Comparison of ENCODE assay signal across 15 cellular contexts in the genomic region with DNA sequence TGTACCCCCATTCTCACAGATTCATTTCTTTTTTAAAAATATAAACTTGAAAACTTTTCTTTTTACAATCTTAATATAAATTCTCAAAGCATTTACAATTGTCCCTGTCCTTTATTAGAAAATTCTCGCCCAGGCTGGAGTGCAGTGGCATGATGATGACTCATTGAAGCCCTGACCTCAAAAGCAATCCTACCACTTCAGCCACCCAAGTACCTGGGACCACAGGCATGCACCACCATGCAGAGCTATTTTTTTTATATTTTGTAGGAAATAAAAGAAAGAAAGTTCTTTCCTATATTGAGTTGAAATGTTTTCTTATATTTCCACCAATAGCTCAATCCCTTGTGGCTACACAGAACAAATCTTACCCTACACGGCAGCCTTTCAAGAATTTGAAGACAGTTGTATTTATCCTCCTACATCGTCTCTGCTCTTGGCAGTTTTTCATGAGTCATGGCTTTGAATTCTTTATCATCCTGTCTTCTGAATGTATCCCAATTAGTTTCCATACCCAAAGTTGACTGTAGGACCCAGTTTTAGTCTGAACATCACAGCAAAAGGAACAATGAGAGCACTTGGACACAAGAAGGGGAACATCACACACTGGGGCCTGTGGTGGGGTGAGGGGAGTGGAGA. TPM values are rescaled to one million over a fixed set of nuclear protein-coding genes. Genes with fewer than 3 reads are reported as not detected.
DNase-seq lines count a peak whose midpoint lies in the region; ATAC-seq and TF ChIP-seq lines count a peak whose summit lies in the region.
"Had no signal": no experiment of that assay in that cellular context is flagged by ENCODE, and none has a peak within 500 bp of the region (broad histone marks: within the 10 kb centered on the region; RNA-seq: fewer than 3 reads in every experiment).

No MANE protein-coding gene starts in this region.

- H3K36me3 Mint-ChIP-seq in nephron (ENCODE audit: low read depth): no peaks in the 10 kb centered on the region
- H3K36me3 Mint-ChIP-seq: mesothelial cell of epicardium; stimulated activated naive B cell treated with anti-CD40 and anti-IgM and Interleukin-4, amounts not matched to agents 10 μg/mL and 1 μg/mL and 100 μg/mL, for 72 hours had no signal

- intact Hi-C loops in lower leg skin (cut with DNase I; ENCODE audit: low total_unique reads) (no loop called here), transverse colon (cut with DNase I; ENCODE audit: low total_unique reads) (no loop called here)

- no peaks in the 10 kb centered on the region for H3K27me3 Mint-ChIP-seq in nephron (ENCODE audit: low read depth)
- H3K27me3 Mint-ChIP-seq: activated CD8-positive, alpha-beta T cell treated with anti-CD3 and anti-CD28 coated beads for 36 hours; B cell had no signal

- peak; percentile 92 for DNase-seq in DMS53 (lab: John Stamatoyannopoulos, UW)
- DNase-seq in M059J (ENCODE audit: low read depth): peak; percentile 81
- DNase-seq in cardiac fibroblast (ENCODE audit: low read depth in 2 of 2): peak; percentile 29 to 51
- no peak for DNase-seq in lower leg skin (ENCODE audit: low spot score in 2 of 2)
- DNase-seq in transverse colon: no peak
- DNase-seq: activated CD8-positive, alpha-beta T cell treated with anti-CD3 and anti-CD28 coated beads for 36 hours; activated gamma-delta T cell treated with Interleukin-2 at 50 U/mL for 16 hours; NCI-H1092; stimulated activated CD4-positive, alpha-beta T cell treated with anti-CD3 and anti-CD28 coated beads, Interleukin-2, amount 100 ng/mL, for 48 hours; stimulated activated naive B cell treated with anti-CD40 and anti-IgM and Interleukin-4, amounts not matched to agents 10 μg/mL and 1 μg/mL and 100 μg/mL, for 72 hours had no signal

- H3K9me3 Mint-ChIP-seq in nephron: no peaks in the 10 kb centered on the region
- H3K9me3 Mint-ChIP-seq: activated CD8-positive, alpha-beta T cell treated with anti-CD3 and anti-CD28 coated beads for 36 hours; mesothelial cell of epicardium; stimulated activated naive B cell treated with anti-CD40 and anti-IgM and Interleukin-4, amounts not matched to agents 10 μg/mL and 1 μg/mL and 100 μg/mL, for 72 hours had no signal

- H3K4me3 ChIP-seq in cardiac fibroblast (replicated peaks in 1 of 2; ENCODE audit: low read depth in 2 of 2, low read length in 2 of 2): no peak overlapping the region
- H3K4me3 ChIP-seq in lower leg skin (ENCODE audit: low read depth, poor library complexity, severe bottlenecking): no peak overlapping the region
- no peak overlapping the region for H3K4me3 ChIP-seq in transverse colon

- H3K4me1 ChIP-seq in transverse colon: no peaks in the 10 kb centered on the region

- H3K4me1 Mint-ChIP-seq in nephron: peaks cover 12% of the 10 kb centered on the region

- in situ Hi-C loops in transverse colon (cut with MboI; ENCODE audit: low pct_ligation_motif_present in 1 of 4, low pct_unique_long_range_greater_than_20kb in 1 of 4, low sequenced_read_pairs in 3 of 4): no loop called here

- no peaks in the 10 kb centered on the region for H3K36me3 ChIP-seq in transverse colon

- no peak overlapping the region for H3K4me3 Mint-ChIP-seq in nephron
- H3K4me3 Mint-ChIP-seq: activated CD8-positive, alpha-beta T cell treated with anti-CD3 and anti-CD28 coated beads for 36 hours; B cell; mesothelial cell of epicardium; stimulated activated naive B cell treated with anti-CD40 and anti-IgM and Interleukin-4, amounts not matched to agents 10 μg/mL and 1 μg/mL and 100 μg/mL, for 72 hours had no signal

- WGBS in lower leg skin, 2 donors: 65 to 71% methylated on average over 3 of the region's 3 CpGs
- 71 to 77% methylated on average over 3 of the region's 3 CpGs for WGBS in transverse colon (ENCODE audit: low coverage in 1 of 2), 2 donors

- TF ChIP-seq CTCF in cardiac fibroblast (IDR thresholded peaks at IDR 0.05; ENCODE audit: low read depth, low read length): no peak
- TF ChIP-seq CTCF in nephron (IDR thresholded peaks at IDR 0.05; ENCODE audit: unreplicated experiment in 3 of 3): no peak
- TF ChIP-seq CTCF in lower leg skin (IDR thresholded peaks at IDR 0.05): no peak
- no peak for TF ChIP-seq CTCF in transverse colon (IDR thresholded peaks at IDR 0.05)

- TF ChIP-seq EP300 in transverse colon (IDR thresholded peaks at IDR 0.05; ENCODE audit: low read depth): no peak

- no peaks in the 10 kb centered on the region for H3K9me3 ChIP-seq in transverse colon

- H3K27ac ChIP-seq in transverse colon: no peak overlapping the region

- ATAC-seq in HG03521 (IDR thresholded peaks at IDR 0.05; ENCODE audit: unreplicated experiment): no peak
- no peak for ATAC-seq in HG02610 (IDR thresholded peaks at IDR 0.05; ENCODE audit: unreplicated experiment)
- ATAC-seq: activated CD8-positive, alpha-beta T cell treated with anti-CD3 and anti-CD28 coated beads for 36 hours; stimulated activated naive B cell treated with anti-CD40 and anti-IgM and Interleukin-4, amounts not matched to agents 10 μg/mL and 1 μg/mL and 100 μg/mL, for 72 hours had no signal

- peak overlapping the region in 2 of 3 experiments; percentile 78 to 96 for H3K27ac Mint-ChIP-seq in nephron
- H3K27ac Mint-ChIP-seq: activated CD8-positive, alpha-beta T cell treated with anti-CD3 and anti-CD28 coated beads for 36 hours; B cell; mesothelial cell of epicardium; stimulated activated naive B cell treated with anti-CD40 and anti-IgM and Interleukin-4, amounts not matched to agents 10 μg/mL and 1 μg/mL and 100 μg/mL, for 72 hours had no signal

- no peaks in the 10 kb centered on the region for H3K27me3 ChIP-seq in transverse colon

- TF ChIP-seq POLR2A in lower leg skin (IDR thresholded peaks at IDR 0.05): no peak
- no peak for TF ChIP-seq POLR2A in transverse colon (IDR thresholded peaks at IDR 0.05)

RNA-seq across cellular contexts. Expression of gene SYT1, which starts 52.4 kb away (rescaled TPM):
- total RNA-seq in M059J (2014; rRNA removed; shearing (Covaris generic)): 5.7 and 8.7 TPM in 2 replicates
- under 1 TPM; 0.15 to 0.49 (median 0.29) TPM for total RNA-seq in lower leg skin
- total RNA-seq in transverse colon: 1 to 10 TPM in 3 of 4 donors, under 1 TPM in 1; 0.60 to 4.9 (median 2.1) TPM
- total RNA-seq: activated CD8-positive, alpha-beta T cell treated with anti-CD3 and anti-CD28 coated beads for 36 hours had no signal

Comparison
In these comparisons a context has a peak if more than half of its experiments do, and no peak if none do; other contexts are left out.
1. DNase-seq: peak in DMS53 (single experiment), M059J (single experiment) and cardiac fibroblast (2 of 2); none in lower leg skin (0 of 2) and transverse colon (single experiment).